10 cellular contexts compared by ENCODE assay signal in the genomic region with DNA sequence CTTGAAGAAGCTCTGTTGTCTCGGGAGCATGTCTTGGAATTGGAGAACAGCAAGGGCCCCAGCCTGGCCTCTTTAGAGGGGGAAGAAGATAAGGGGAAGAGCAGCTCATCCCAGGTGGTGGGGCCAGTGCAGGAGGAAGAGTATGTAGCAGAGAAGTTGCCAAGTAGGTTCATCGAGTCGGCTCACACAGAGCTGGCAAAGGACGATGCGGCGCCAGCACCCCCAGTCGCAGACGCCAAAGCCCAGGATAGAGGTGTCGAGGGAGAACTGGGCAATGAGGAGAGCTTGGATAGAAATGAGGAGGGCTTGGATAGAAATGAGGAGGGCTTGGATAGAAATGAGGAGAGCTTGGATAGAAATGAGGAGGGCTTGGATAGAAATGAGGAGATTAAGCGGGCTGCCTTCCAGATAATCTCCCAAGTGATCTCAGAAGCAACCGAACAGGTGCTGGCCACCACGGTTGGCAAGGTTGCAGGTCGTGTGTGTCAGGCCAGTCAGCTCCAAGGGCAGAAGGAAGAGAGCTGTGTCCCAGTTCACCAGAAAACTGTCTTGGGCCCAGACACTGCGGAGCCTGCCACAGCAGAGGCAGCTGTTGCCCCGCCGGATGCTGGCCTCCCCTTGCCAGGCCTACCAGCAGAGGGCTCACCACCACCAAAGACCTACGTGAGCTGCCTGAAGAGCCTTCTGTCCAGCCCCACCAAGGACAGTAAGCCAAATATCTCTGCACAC. TPM values are rescaled to one million over a fixed set of nuclear protein-coding genes. Genes with fewer than 3 reads are reported as not detected.
DNase-seq lines count a peak whose midpoint lies in the region; ATAC-seq and TF ChIP-seq lines count a peak whose summit lies in the region.
"Had no signal": no experiment of that assay in that cellular context is flagged by ENCODE, and none has a peak within 500 bp of the region (broad histone marks: within the 10 kb centered on the region; RNA-seq: fewer than 3 reads in every experiment).

No MANE protein-coding gene starts in this region.

- H3K4me2 ChIP-seq in OCI-LY3 (ENCODE audit: low read length): no peak overlapping the region

- peaks cover 11% of the 10 kb centered on the region for H3K4me1 Mint-ChIP-seq in activated CD8-positive, alpha-beta T cell treated with anti-CD3 and anti-CD28 coated beads, Interleukin-2, amount 10 ng/mL, durations not matched to agents 7 days and 5 days (ENCODE audit: low read depth)

- H3K9ac ChIP-seq in OCI-LY3 (ENCODE audit: low read length) (no peak overlapping the region), skeletal muscle tissue (ENCODE audit: low read depth in 1 of 3, low read length in 3 of 3) (peak overlapping the region; percentile 4 to 62 (median 43))

- TF ChIP-seq CTCF in OCI-LY3 (IDR thresholded peaks at IDR 0.05; ENCODE audit: low read depth, low read length) (peak; percentile 36), fibroblast of pulmonary artery (IDR thresholded peaks at IDR 0.05; ENCODE audit: low read length, missing control alignments) (peak; percentile 15)

- H3K9me3 Mint-ChIP-seq in activated CD8-positive, alpha-beta T cell treated with anti-CD3 and anti-CD28 coated beads, Interleukin-2, amount 10 ng/mL, durations not matched to agents 7 days and 5 days (ENCODE audit: insufficient read depth): no peaks in the 10 kb centered on the region
- H3K9me3 Mint-ChIP-seq: dendritic cell treated with granulocyte-macrophage colony-stimulating factor and Interleukin-4, amounts not matched to agents 40 ng/mL and 50 ng/mL, for 4 days had no signal

- H3K27me3 Mint-ChIP-seq in activated CD8-positive, alpha-beta T cell treated with anti-CD3 and anti-CD28 coated beads, Interleukin-2, amount 10 ng/mL, durations not matched to agents 7 days and 5 days (ENCODE audit: low read depth): no peaks in the 10 kb centered on the region
- H3K27me3 Mint-ChIP-seq: dendritic cell treated with granulocyte-macrophage colony-stimulating factor and Interleukin-4, amounts not matched to agents 40 ng/mL and 50 ng/mL, for 4 days had no signal

- peaks cover 31% of the 10 kb centered on the region for H4K20me1 ChIP-seq in OCI-LY3 (ENCODE audit: insufficient read depth, low read length)

- H3K4me1 ChIP-seq in OCI-LY3 (ENCODE audit: low read length): peaks cover 3% of the 10 kb centered on the region; the same call in 1 of the 2 replicates
- peaks cover 57 to 96% (median 81%) of the 10 kb centered on the region in 3 donors for H3K4me1 ChIP-seq in skeletal muscle tissue (ENCODE audit: control insufficient read depth in 3 of 3, insufficient read depth in 3 of 3, low read length in 3 of 3)

- H3K27ac ChIP-seq in OCI-LY3 (ENCODE audit: low read length) (no peak overlapping the region), skeletal muscle tissue (ENCODE audit: low read depth, low read length) (peak overlapping the region; percentile 93)

- DNase-seq in NCI-H510A treated with DMSO at 0.1 percent for 48 hours (lab: John Stamatoyannopoulos, UW): peak; percentile 19
- DNase-seq in NCI-H510A (lab: John Stamatoyannopoulos, UW): no peak
- DNase-seq in fibroblast of pulmonary artery (ENCODE audit: low read depth): no peak
- no peak for DNase-seq in hypothalamus (lab: John Stamatoyannopoulos, UW)
- DNase-seq in RKO (ENCODE audit: low spot score): no peak
- DNase-seq in activated CD8-positive, alpha-beta T cell treated with anti-CD3 and anti-CD28 coated beads, Interleukin-2, amount 10 ng/mL, durations not matched to agents 7 days and 5 days: no peak
- DNase-seq: T-helper 2 cell had no signal

- CTCF ChIA-PET in activated CD8-positive, alpha-beta T cell treated with anti-CD3 and anti-CD28 coated beads, Interleukin-2, amount 10 ng/mL, durations not matched to agents 7 days and 5 days (lab: Charles Lee): interaction anchor here (1.2 to 1.6 kb wide), 4 partner anchors 11 to 19 kb away, joined by 3 to 5 read pairs (median 4); no protein-coding TSS in a partner anchor

- no peaks in the 10 kb centered on the region for H3K27me3 ChIP-seq in OCI-LY3 (ENCODE audit: low read depth, low read length)
- no peaks in the 10 kb centered on the region for H3K27me3 ChIP-seq in skeletal muscle tissue (ENCODE audit: control insufficient read depth in 3 of 3, insufficient read depth in 3 of 3, low read length in 3 of 3)

- no peaks in the 10 kb centered on the region for H3K9me3 ChIP-seq in OCI-LY3 (ENCODE audit: insufficient read depth, low read length)
- H3K9me3 ChIP-seq in skeletal muscle tissue (ENCODE audit: control insufficient read depth in 3 of 3, low read length in 3 of 3): no peaks in the 10 kb centered on the region

- H3K36me3 ChIP-seq in OCI-LY3 (replicated peaks; ENCODE audit: low read depth, low read length) (peaks cover 4% of the 10 kb centered on the region), skeletal muscle tissue (ENCODE audit: control insufficient read depth in 3 of 3, insufficient read depth in 3 of 3, low read length in 3 of 3) (peaks cover 0 to 20% (median 3%) of the 10 kb centered on the region in 3 donors)

- peaks cover 56% of the 10 kb centered on the region for H3K79me2 ChIP-seq in OCI-LY3 (ENCODE audit: low read length)

- POLR2A ChIA-PET in activated CD8-positive, alpha-beta T cell treated with anti-CD3 and anti-CD28 coated beads, Interleukin-2, amount 10 ng/mL, durations not matched to agents 7 days and 5 days (lab: Charles Lee): interaction anchor here (0.8 kb wide), 1 partner anchor 22 kb away, joined by 3 read pairs; the partner anchor contains the start of gene AKAP1

- H3K4me3 ChIP-seq in OCI-LY3 (ENCODE audit: low read length) (no peak overlapping the region), fibroblast of pulmonary artery (replicated peaks; ENCODE audit: low read depth, low read length) (no peak overlapping the region), skeletal muscle tissue (ENCODE audit: low read length in 3 of 3) (peak overlapping the region in 1 of 3 donors; percentile 27)

- no peak overlapping the region for H3K4me3 Mint-ChIP-seq in activated CD8-positive, alpha-beta T cell treated with anti-CD3 and anti-CD28 coated beads, Interleukin-2, amount 10 ng/mL, durations not matched to agents 7 days and 5 days
- H3K4me3 Mint-ChIP-seq: dendritic cell treated with granulocyte-macrophage colony-stimulating factor and Interleukin-4, amounts not matched to agents 40 ng/mL and 50 ng/mL, for 4 days had no signal

- H2AFZ ChIP-seq in OCI-LY3 (ENCODE audit: low read depth, low read length): no peak overlapping the region

- H3K27ac Mint-ChIP-seq in activated CD8-positive, alpha-beta T cell treated with anti-CD3 and anti-CD28 coated beads, Interleukin-2, amount 10 ng/mL, durations not matched to agents 7 days and 5 days: no peak overlapping the region
- H3K27ac Mint-ChIP-seq: dendritic cell treated with granulocyte-macrophage colony-stimulating factor and Interleukin-4, amounts not matched to agents 40 ng/mL and 50 ng/mL, for 4 days had no signal

- no peaks in the 10 kb centered on the region for H3K36me3 Mint-ChIP-seq in activated CD8-positive, alpha-beta T cell treated with anti-CD3 and anti-CD28 coated beads, Interleukin-2, amount 10 ng/mL, durations not matched to agents 7 days and 5 days (ENCODE audit: low read depth)

- ATAC-seq in activated CD8-positive, alpha-beta T cell treated with anti-CD3 and anti-CD28 coated beads, Interleukin-2, amount 10 ng/mL, durations not matched to agents 7 days and 5 days: no peak

RNA-seq across cellular contexts. Expression of gene AKAP1, which starts 21.2 kb away (rescaled TPM):
- total RNA-seq in skeletal muscle tissue: 63.7 TPM
- 10 to 100 TPM; 30.0 to 33.6 TPM for total RNA-seq in activated CD8-positive, alpha-beta T cell treated with anti-CD3 and anti-CD28 coated beads, Interleukin-2, amount 10 ng/mL, durations not matched to agents 7 days and 5 days
